Comparison of ENCODE assay signal across 14 cellular contexts in the genomic region with DNA sequence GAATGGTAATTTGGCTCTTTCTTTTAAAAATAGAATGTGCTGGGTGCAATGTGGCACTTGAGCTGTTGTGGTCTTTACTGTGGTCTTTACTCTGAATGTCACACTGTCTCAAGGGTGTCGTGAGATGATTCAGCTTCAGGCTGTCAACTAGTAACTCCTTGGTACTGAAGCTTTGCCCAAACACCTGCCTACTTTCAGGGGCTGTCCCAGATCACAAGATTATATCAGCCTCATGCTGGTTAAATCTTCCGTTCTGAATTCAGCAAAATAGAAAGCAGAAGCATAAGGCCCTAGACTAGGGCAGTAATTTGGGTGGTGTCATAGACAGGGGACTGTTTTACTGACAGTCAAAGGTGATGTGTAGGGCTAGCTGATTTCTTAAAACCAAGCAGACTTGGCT.
DNase-seq lines count a peak whose midpoint lies in the region; ATAC-seq and TF ChIP-seq lines count a peak whose summit lies in the region.
"Had no signal": no experiment of that assay in that cellular context is flagged by ENCODE, and none has a peak within 500 bp of the region (broad histone marks: within the 10 kb centered on the region; RNA-seq: fewer than 3 reads in every experiment).

No MANE protein-coding gene starts in this region.

- POLR2A ChIA-PET in activated CD4-positive, alpha-beta memory T cell treated with anti-CD3 and anti-CD28 coated beads for 36 hours (lab: Charles Lee): interaction anchor here (0.5 kb wide), 1 partner anchor 51 kb away, joined by 3 read pairs; no protein-coding TSS in a partner anchor
- POLR2A ChIA-PET in activated CD4-positive, alpha-beta memory T cell treated with anti-CD3 and anti-CD28 coated beads, Interleukin-2, amount 10 ng/mL, durations not matched to agents 7 days and 5 days (lab: Charles Lee): no interaction called here

- CTCF ChIA-PET in activated CD4-positive, alpha-beta memory T cell treated with anti-CD3 and anti-CD28 coated beads for 36 hours (lab: Charles Lee): no interaction called here
- CTCF ChIA-PET in activated CD4-positive, alpha-beta memory T cell treated with anti-CD3 and anti-CD28 coated beads, Interleukin-2, amount 10 ng/mL, durations not matched to agents 7 days and 5 days (lab: Charles Lee): no interaction called here

- H3K4me3 Mint-ChIP-seq in activated CD4-positive, alpha-beta memory T cell treated with anti-CD3 and anti-CD28 coated beads for 36 hours: no peak overlapping the region
- no peak overlapping the region for H3K4me3 Mint-ChIP-seq in activated CD4-positive, alpha-beta memory T cell treated with anti-CD3 and anti-CD28 coated beads, Interleukin-2, amount 10 ng/mL, durations not matched to agents 7 days and 5 days
- no peak overlapping the region for H3K4me3 Mint-ChIP-seq in memory B cell

- no peak overlapping the region for H3K4me3 ChIP-seq in spleen
- H3K4me3 ChIP-seq: A549, skin epidermis had no signal

- DNase-seq in activated CD4-positive, alpha-beta memory T cell treated with anti-CD3 and anti-CD28 coated beads for 36 hours: peak; percentile 10
- no peak for DNase-seq in activated CD4-positive, alpha-beta memory T cell treated with anti-CD3 and anti-CD28 coated beads, Interleukin-2, amount 10 ng/mL, durations not matched to agents 7 days and 5 days
- no peak for DNase-seq in memory B cell (ENCODE audit: low spot score in 2 of 2)
- DNase-seq in spleen: no peak
- DNase-seq in G401 (ENCODE audit: low spot score): no peak
- DNase-seq: activated effector memory CD4-positive, alpha-beta T cell treated with Interleukin-2 at 50 U/mL for 16 hours; KG1; NCI-H1694 treated with DMSO at 0.1 percent for 48 hours had no signal

- intact Hi-C loops in activated CD4-positive, alpha-beta memory T cell treated with anti-CD3 and anti-CD28 coated beads for 36 hours (cut with micrococcal nuclease): no loop called here
- intact Hi-C loops in spleen (cut with DNase I; ENCODE audit: low total_unique reads): no loop called here

- no peak overlapping the region for H3K27ac Mint-ChIP-seq in activated CD4-positive, alpha-beta memory T cell treated with anti-CD3 and anti-CD28 coated beads for 36 hours
- no peak overlapping the region for H3K27ac Mint-ChIP-seq in activated CD4-positive, alpha-beta memory T cell treated with anti-CD3 and anti-CD28 coated beads, Interleukin-2, amount 10 ng/mL, durations not matched to agents 7 days and 5 days
- H3K27ac Mint-ChIP-seq in memory B cell: no peak overlapping the region

- H3K27ac ChIP-seq in spleen: no peak overlapping the region
- H3K27ac ChIP-seq: A549, skin epidermis, VCaP had no signal

- peaks cover 0 to 17% (median 0%) of the 10 kb centered on the region in 7 donors for H3K27me3 ChIP-seq in spleen (replicated peaks in 1 of 7)

- 59 to 72% (median 64%) methylated on average over 2 of the region's 2 CpGs for WGBS in spleen, 5 donors

- peak; percentile 79 for ATAC-seq in GM21423 (IDR thresholded peaks at IDR 0.05; ENCODE audit: unreplicated experiment)
- peak; percentile 82 for ATAC-seq in HG03196 (IDR thresholded peaks at IDR 0.05; ENCODE audit: unreplicated experiment)
- ATAC-seq in memory B cell (ENCODE audit: low read depth): peak; percentile 29
- ATAC-seq in HG02840 (IDR thresholded peaks at IDR 0.05; ENCODE audit: low FRiP score, unreplicated experiment): no peak
- ATAC-seq: A549 had no signal

- no peaks in the 10 kb centered on the region for H3K9me3 ChIP-seq in spleen
- H3K9me3 ChIP-seq: A549 had no signal

- no peaks in the 10 kb centered on the region for H3K4me1 ChIP-seq in spleen

- in situ Hi-C loops in G401 (cut with HindIII; ENCODE audit: low sequenced_read_pairs): no loop called here

- peaks cover 2% of the 10 kb centered on the region for H3K4me1 Mint-ChIP-seq in activated CD4-positive, alpha-beta memory T cell treated with anti-CD3 and anti-CD28 coated beads for 36 hours (ENCODE audit: low read depth)
- peaks cover 2% of the 10 kb centered on the region for H3K4me1 Mint-ChIP-seq in activated CD4-positive, alpha-beta memory T cell treated with anti-CD3 and anti-CD28 coated beads, Interleukin-2, amount 10 ng/mL, durations not matched to agents 7 days and 5 days
- peaks cover 8% of the 10 kb centered on the region for H3K4me1 Mint-ChIP-seq in memory B cell

- no peak for TF ChIP-seq CTCF in spleen (IDR thresholded peaks at IDR 0.05 in 8 of 11, conservative IDR thresholded peaks at IDR 0.05 in 3 of 11)

- no peaks in the 10 kb centered on the region for H3K36me3 Mint-ChIP-seq in activated CD4-positive, alpha-beta memory T cell treated with anti-CD3 and anti-CD28 coated beads for 36 hours
- no peaks in the 10 kb centered on the region for H3K36me3 Mint-ChIP-seq in activated CD4-positive, alpha-beta memory T cell treated with anti-CD3 and anti-CD28 coated beads, Interleukin-2, amount 10 ng/mL, durations not matched to agents 7 days and 5 days (ENCODE audit: low read depth)
- no peaks in the 10 kb centered on the region for H3K36me3 Mint-ChIP-seq in memory B cell

- TF ChIP-seq POLR2A in spleen (IDR thresholded peaks at IDR 0.05): no peak

- peaks cover 7% of the 10 kb centered on the region for H3K27me3 Mint-ChIP-seq in activated CD4-positive, alpha-beta memory T cell treated with anti-CD3 and anti-CD28 coated beads for 36 hours
- H3K27me3 Mint-ChIP-seq in activated CD4-positive, alpha-beta memory T cell treated with anti-CD3 and anti-CD28 coated beads, Interleukin-2, amount 10 ng/mL, durations not matched to agents 7 days and 5 days: peaks cover 10% of the 10 kb centered on the region
- H3K27me3 Mint-ChIP-seq in memory B cell: peaks cover 4% of the 10 kb centered on the region

- H3K9me3 Mint-ChIP-seq in activated CD4-positive, alpha-beta memory T cell treated with anti-CD3 and anti-CD28 coated beads for 36 hours: no peaks in the 10 kb centered on the region
- H3K9me3 Mint-ChIP-seq in activated CD4-positive, alpha-beta memory T cell treated with anti-CD3 and anti-CD28 coated beads, Interleukin-2, amount 10 ng/mL, durations not matched to agents 7 days and 5 days: no peaks in the 10 kb centered on the region
- no peaks in the 10 kb centered on the region for H3K9me3 Mint-ChIP-seq in memory B cell

- no peaks in the 10 kb centered on the region for H3K36me3 ChIP-seq in spleen
